In the genomic region with DNA sequence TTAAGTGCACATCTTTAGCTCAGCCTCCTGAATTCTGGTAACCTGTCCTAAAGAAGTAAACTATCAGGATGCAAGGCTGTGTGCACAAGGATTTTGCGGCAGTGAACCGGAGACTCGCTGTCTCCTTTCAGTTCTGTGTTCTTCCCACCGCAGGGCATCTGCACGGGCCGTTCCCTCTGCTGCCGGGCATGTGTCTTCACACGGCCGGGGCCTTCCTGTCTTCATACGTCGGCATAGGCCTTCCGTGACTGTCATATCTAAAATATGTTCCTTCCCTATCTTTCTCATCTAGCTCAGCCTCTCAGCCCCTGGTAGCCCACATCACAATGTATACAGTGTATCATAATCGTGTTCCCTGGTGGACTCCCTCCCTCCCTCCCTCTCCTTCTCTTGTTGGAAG, we compare ENCODE assay signal across 10 cellular contexts. TPM values are rescaled to one million over a fixed set of nuclear protein-coding genes. Genes with fewer than 3 reads are reported as not detected.
DNase-seq lines count a peak whose midpoint lies in the region; ATAC-seq and TF ChIP-seq lines count a peak whose summit lies in the region.
"Had no signal": no experiment of that assay in that cellular context is flagged by ENCODE, and none has a peak within 500 bp of the region (broad histone marks: within the 10 kb centered on the region; RNA-seq: fewer than 3 reads in every experiment).

No MANE protein-coding gene starts in this region.

- H3K4me3 Mint-ChIP-seq in CD14-positive monocyte, result peak overlapping the region; percentile 12 to 79
- peak overlapping the region; percentile 30 for H3K4me3 Mint-ChIP-seq in activated naive CD8-positive, alpha-beta T cell

- no peaks in the 10 kb centered on the region for H3K36me3 Mint-ChIP-seq in CD14-positive monocyte
- H3K36me3 Mint-ChIP-seq in activated naive CD8-positive, alpha-beta T cell, result no peaks in the 10 kb centered on the region

- H3K27ac Mint-ChIP-seq in CD14-positive monocyte, result peak overlapping the region in 3 of 7 donors; percentile 16 to 74 (median 67)
- H3K27ac Mint-ChIP-seq in activated naive CD8-positive, alpha-beta T cell, result no peak overlapping the region

- intact Hi-C loops in CD14-positive monocyte (cut with micrococcal nuclease), result no loop called here

- peaks cover 9 to 13% (median 10%) of the 10 kb centered on the region in 3 donors for H3K27me3 Mint-ChIP-seq in CD14-positive monocyte (ENCODE audit: low read depth in 3 of 3)
- no peaks in the 10 kb centered on the region for H3K27me3 Mint-ChIP-seq in activated naive CD8-positive, alpha-beta T cell

- DNase-seq in CD14-positive monocyte (ENCODE audit: low spot score) (no peak), mucosa of gallbladder (ENCODE audit: low spot score) (peak; percentile 36), DMS153 treated with DMSO at 0.1 percent for 48 hours (lab: John Stamatoyannopoulos, UW; ENCODE audit: unreplicated experiment) (no peak), DMS53 (lab: John Stamatoyannopoulos, UW) (no peak), NCI-H2227 treated with DMSO at 0.1 percent for 48 hours (lab: John Stamatoyannopoulos, UW) (no peak), superior temporal gyrus (ENCODE audit: extremely low spot score) (no peak)
- DNase-seq: NCI-H1436 treated with DMSO at 0.1 percent for 48 hours, SK-N-SH had no signal

- peak; percentile 7 for ATAC-seq in HG03520 (IDR thresholded peaks at IDR 0.05; ENCODE audit: unreplicated experiment)

- H3K4me1 Mint-ChIP-seq in CD14-positive monocyte, result peaks cover 50% of the 10 kb centered on the region
- peaks cover 20% of the 10 kb centered on the region for H3K4me1 Mint-ChIP-seq in activated naive CD8-positive, alpha-beta T cell (ENCODE audit: low read depth)

- peaks cover 0 to 3% (median 0%) of the 10 kb centered on the region in 7 donors for H3K9me3 Mint-ChIP-seq in CD14-positive monocyte
- H3K9me3 Mint-ChIP-seq in activated naive CD8-positive, alpha-beta T cell (ENCODE audit: low read depth), result no peaks in the 10 kb centered on the region

- no peak for TF ChIP-seq CTCF in CD14-positive monocyte (IDR thresholded peaks at IDR 0.05)

RNA-seq across cellular contexts. Expression of gene PALD1, which starts 16.4 kb away (rescaled TPM):
- under 1 TPM in 1 of 2 donors, not detected in 1; 0.04 TPM for polyA plus RNA-seq in CD14-positive monocyte
- 15.5 TPM for total RNA-seq in mucosa of gallbladder

RNA-seq across cellular contexts. Expression of gene NODAL, which starts 53.5 kb away (rescaled TPM):
- polyA plus RNA-seq in CD14-positive monocyte, result not detected
- total RNA-seq in mucosa of gallbladder, result 0.12 TPM
- polyA plus RNA-seq: SK-N-SH had no signal
